Comparison of ENCODE assay signal across 17 cellular contexts in genomic region chr2:10635430-10635829, GRCh38. TPM values are rescaled to one million over a fixed set of nuclear protein-coding genes. Genes with fewer than 3 reads are reported as not detected.
A peak's percentile ranks its signal among the peaks of the same experiment; 100 is the strongest.
DNase-seq lines count a peak whose midpoint lies in the region; ATAC-seq, FAIRE-seq and TF ChIP-seq lines count a peak whose summit lies in the region.
"Had no signal": no experiment of that assay in that cellular context is flagged by ENCODE, and none has a peak within 500 bp of the region (broad histone marks: within the 10 kb centered on the region; RNA-seq: fewer than 3 reads in every experiment).

No MANE protein-coding gene starts in this region.

- peak; percentile 44; the same call in 1 of the 2 replicates for TF ChIP-seq EP300 in K562 (IDR thresholded peaks at IDR 0.05; ENCODE audit: low read length)

- H3K27ac Mint-ChIP-seq in nephron progenitor cell, result peak overlapping the region; percentile 16
- H3K27ac Mint-ChIP-seq: CD4-positive, alpha-beta T cell; H9 had no signal

- DNase-seq in HT-29 (ENCODE audit: low spot score) (peak; percentile 42), K562 (ENCODE audit: extremely low read depth in 1 of 4, low spot score in 3 of 4) (peak in 2 of 4 experiments; percentile 70 to 80), fibroblast of villous mesenchyme (ENCODE audit: low read depth) (peak; percentile 39), nephron progenitor cell (no peak), HPDE6-E6E7 (ENCODE audit: extremely low spot score) (no peak), activated gamma-delta T cell treated with Interleukin-2 at 50 U/mL for 16 hours (no peak), smooth muscle cell (lab: John Stamatoyannopoulos, UW; ENCODE audit: unreplicated experiment) (no peak)
- DNase-seq in stimulated activated naive CD4-positive, alpha-beta T cell treated with Interleukin-2 at 50 U/mL for 16 hours (lab: John Stamatoyannopoulos, UW), result no peak
- DNase-seq: ACHN; Calu3; CD4-positive, alpha-beta T cell; DMS 273 treated with DMSO at 0.1 percent for 48 hours; GOT3; H9 had no signal

- H3K9me3 Mint-ChIP-seq in nephron progenitor cell, result no peaks in the 10 kb centered on the region
- H3K9me3 Mint-ChIP-seq: CD4-positive, alpha-beta T cell; H9 had no signal

- no peak for TF ChIP-seq POLR2A in K562 (conservative IDR thresholded peaks at IDR 0.05)

- H3K9ac ChIP-seq in K562 (ENCODE audit: insufficient read depth in 1 of 2, low read depth in 2 of 2, low read length in 2 of 2) (no peak overlapping the region), smooth muscle cell (ENCODE audit: low read depth) (no peak overlapping the region)
- H3K9ac ChIP-seq: BLaER1 treated with 17β-estradiol and CSF1 and Interleukin-3, amounts not matched to agents 10 nM and 100 nM had no signal

- H3K9me1 ChIP-seq in K562 (ENCODE audit: control insufficient read depth, insufficient read depth, low read length), result no peaks in the 10 kb centered on the region

- H2AFZ ChIP-seq in K562 (ENCODE audit: low read depth, low read length) (no peak overlapping the region), smooth muscle cell (ENCODE audit: low read depth) (no peak overlapping the region)

- ATAC-seq in K562, result peak; percentile 95

- H3K79me2 ChIP-seq in K562 (ENCODE audit: control insufficient read depth, insufficient read depth, low read length), result no peaks in the 10 kb centered on the region
- no peaks in the 10 kb centered on the region for H3K79me2 ChIP-seq in smooth muscle cell (ENCODE audit: low read depth)

- H3K36me3 ChIP-seq in K562 (ENCODE audit: control insufficient read depth, insufficient read depth, low read length), result peaks cover 54% of the 10 kb centered on the region
- H3K36me3 ChIP-seq in smooth muscle cell (ENCODE audit: low read depth), result no peaks in the 10 kb centered on the region

- 8% methylated on average over 4 of the region's 4 CpGs for WGBS in K562 (ENCODE audit: insufficient coverage, low coverage, missing lambda C conversion rate)
- WGBS in smooth muscle cell (ENCODE audit: low lambda C conversion rate), result 91% methylated on average over 4 of the region's 4 CpGs

- CTCF ChIA-PET in K562 (lab: Yijun Ruan, JAX; ENCODE audit: low intra/inter-chr PET ratio), result no interaction called here

- H3K36me3 Mint-ChIP-seq in nephron progenitor cell (ENCODE audit: low read depth), result peaks cover 33% of the 10 kb centered on the region

- H3K27ac ChIP-seq in K562 (ENCODE audit: extremely low read depth, low read depth, low read length), result peak overlapping the region; percentile 24; the same call in 2 of the 3 replicates
- H3K27ac ChIP-seq in smooth muscle cell (ENCODE audit: low read depth), result no peak overlapping the region
- H3K27ac ChIP-seq: BLaER1 treated with 17β-estradiol and CSF1 and Interleukin-3, amounts not matched to agents 10 nM and 100 nM had no signal

- POLR2A ChIA-PET in K562 (lab: Yijun Ruan, JAX), result interaction anchor here (1.0 to 1.6 kb wide), 4 partner anchors 9 to 188 kb away, joined by 3 to 4 read pairs (median 4); partner anchors contain the start of genes NOL10 and ODC1

- H3K4me3 ChIP-seq in K562, result no peak overlapping the region
- H3K4me3 ChIP-seq in fibroblast of villous mesenchyme (ENCODE audit: low read depth, low read length), result no peak overlapping the region
- no peak overlapping the region for H3K4me3 ChIP-seq in smooth muscle cell
- H3K4me3 ChIP-seq: BLaER1 treated with 17β-estradiol and CSF1 and Interleukin-3, amounts not matched to agents 10 nM and 100 nM had no signal

- in situ Hi-C loops in K562 (cut with MboI), result no loop called here

- TF ChIP-seq CTCF in K562 (IDR thresholded peaks at IDR 0.05 in 2 of 3, conservative IDR thresholded peaks at IDR 0.05 in 1 of 3; ENCODE audit: insufficient read depth in 2 of 3, low read depth in 1 of 3, low read length in 3 of 3) (no peak), fibroblast of villous mesenchyme (IDR thresholded peaks at IDR 0.05; ENCODE audit: insufficient read depth, low read depth, low read length) (no peak), nephron progenitor cell (IDR thresholded peaks at IDR 0.05) (no peak), smooth muscle cell (IDR thresholded peaks at IDR 0.05; ENCODE audit: borderline replicate concordance, insufficient read depth, poor library complexity, severe bottlenecking) (no peak)

- peak; percentile 94 for FAIRE-seq in K562 (lab: Jason Lieb, UNC)
- FAIRE-seq: GM12891, HTR-8/SVneo had no signal

- H3K4me2 ChIP-seq in K562 (ENCODE audit: insufficient read depth, low read length) (no peak overlapping the region), smooth muscle cell (no peak overlapping the region)
- H3K4me2 ChIP-seq: BLaER1 treated with 17β-estradiol and CSF1 and Interleukin-3, amounts not matched to agents 10 nM and 100 nM had no signal

- intact Hi-C loops in K562 (cut with micrococcal nuclease), result no loop called here

- no peak for TF ChIP-seq RAD21 in K562 (CRISPR knock-in tag; conservative IDR thresholded peaks at IDR 0.05 in 1 of 2, IDR thresholded peaks at IDR 0.05 in 1 of 2)

- H3K27me3 Mint-ChIP-seq in nephron progenitor cell (ENCODE audit: low read depth, poor library complexity), result no peaks in the 10 kb centered on the region
- H3K27me3 Mint-ChIP-seq: CD4-positive, alpha-beta T cell had no signal

- H3F3A ChIP-seq in smooth muscle cell (ENCODE audit: low read depth), result no peaks in the 10 kb centered on the region

- H3K9me3 ChIP-seq in K562 (replicated peaks; ENCODE audit: control insufficient read depth, insufficient read depth, low read depth, low read length), result no peaks in the 10 kb centered on the region
- H3K9me3 ChIP-seq in smooth muscle cell (replicated peaks; ENCODE audit: low read depth), result no peaks in the 10 kb centered on the region
- H3K9me3 ChIP-seq: BLaER1 treated with 17β-estradiol and CSF1 and Interleukin-3, amounts not matched to agents 10 nM and 100 nM had no signal

- BruUV-seq in K562 (replicated peaks; lab: Mats Ljungman, UMichigan), result no TSS peak

- H3K27me3 ChIP-seq in K562 (ENCODE audit: control insufficient read depth in 2 of 2, insufficient read depth in 2 of 2, low read length in 2 of 2) (no peaks in the 10 kb centered on the region), smooth muscle cell (ENCODE audit: low read depth) (no peaks in the 10 kb centered on the region)
- H3K27me3 ChIP-seq: BLaER1 treated with 17β-estradiol and CSF1 and Interleukin-3, amounts not matched to agents 10 nM and 100 nM had no signal

- no peak overlapping the region for H3K4me3 Mint-ChIP-seq in nephron progenitor cell
- H3K4me3 Mint-ChIP-seq: CD4-positive, alpha-beta T cell; H9 had no signal

- peaks cover 19% of the 10 kb centered on the region for H3K4me1 Mint-ChIP-seq in nephron progenitor cell
- H3K4me1 Mint-ChIP-seq: H9 had no signal

- H4K20me1 ChIP-seq in K562 (replicated peaks; ENCODE audit: control insufficient read depth, insufficient read depth, low read length), result no peaks in the 10 kb centered on the region
- H4K20me1 ChIP-seq in smooth muscle cell (ENCODE audit: low read depth), result no peaks in the 10 kb centered on the region

- peaks cover 7 to 19% of the 10 kb centered on the region in 2 experiments; a peak in 3 of 5 replicates for H3K4me1 ChIP-seq in K562 (replicated peaks in 1 of 2; ENCODE audit: control insufficient read depth in 2 of 2, insufficient read depth in 2 of 2, low read length in 2 of 2)
- no peaks in the 10 kb centered on the region for H3K4me1 ChIP-seq in smooth muscle cell (ENCODE audit: low read depth)

TF ChIP-seq in K562, 482 proteins besides CTCF, POLR2A, EP300 and RAD21 (continues in another document):
- TF ChIP-seq TAL1 (IDR thresholded peaks at IDR 0.05), result 0 out of 2 replicates have a peak, but pooled peaks have one; percentile 19
- peak; percentile 89 for TF ChIP-seq HNRNPLL (IDR thresholded peaks at IDR 0.05; ENCODE audit: low read depth, low read length, poor library complexity, severe bottlenecking)
- no peak for TF ChIP-seq CBX8 (IDR thresholded peaks at IDR 0.05; ENCODE audit: borderline replicate concordance, extremely low read depth, low read depth, low read length, poor library complexity, severe bottlenecking)
- TF ChIP-seq BCOR (IDR thresholded peaks at IDR 0.05), result no peak
- TF ChIP-seq CREM (IDR thresholded peaks at IDR 0.05; ENCODE audit: low read depth), result peak; percentile 29; the same call in 1 of the 2 replicates
- peak in 1 of 2 experiments; percentile 34; a peak in 1 of 3 replicates for TF ChIP-seq CBX3 (IDR thresholded peaks at IDR 0.05; ENCODE audit: borderline replicate concordance in 1 of 2, low read length in 2 of 2)
- TF ChIP-seq NFE2 (IDR thresholded peaks at IDR 0.05; ENCODE audit: low read depth), result peak; percentile 54
- no peak for TF ChIP-seq NR2C2 (CRISPR knock-in tag; IDR thresholded peaks at IDR 0.05)
- TF ChIP-seq NR2C2 (tag; IDR thresholded peaks at IDR 0.05), result peak; percentile 56
- peak; percentile 61 for TF ChIP-seq SMARCA4 (IDR thresholded peaks at IDR 0.05)
- peak; percentile 75 for TF ChIP-seq EGR1 (conservative IDR thresholded peaks at IDR 0.05)

RNA-seq across cellular contexts. Expression of gene NOL10, which starts 54.3 kb away (rescaled TPM):
- total RNA-seq in HT-29 (2014; rRNA removed; shearing (Covaris generic)), result 19.0 and 20.5 TPM in 2 replicates
- 64.7 and 95.6 TPM in 2 replicates for total RNA-seq in K562 (2011; cell fraction: chromatin; rRNA removed; ENCODE audit: low replicate concordance)
- 28.3 and 33.4 TPM in 2 replicates for total RNA-seq in K562 (2011; cell fraction: nucleolus; rRNA removed)
- 40.4 and 48.9 TPM in 2 replicates for total RNA-seq in K562 (2011; cell fraction: nucleoplasm; rRNA removed)
- total RNA-seq in K562 (2014; rRNA removed) (44.0 and 46.7 TPM in 2 replicates), K562 (2014; rRNA removed; fragmentation: Illumina TruSeq; extraction: Trizol) (63.9 and 68.0 TPM in 2 replicates), K562 (2015; rRNA removed; fragmentation: Illumina TruSeq; extraction: Trizol) (55.6 and 60.0 TPM in 2 replicates), K562 (2021) (44.2 and 47.8 TPM in 2 replicates), fibroblast of villous mesenchyme (45.1 and 51.8 TPM in 2 replicates), smooth muscle cell (27.0 and 29.5 TPM in 2 replicates)
- polyA plus RNA-seq in K562 (2011; rRNA removed) (39.2 and 51.0 TPM in 2 replicates), K562 (2014; fragmentation: Illumina TruSeq; extraction: Trizol) (53.0 and 59.4 TPM in 2 replicates), K562 (2014; fragmentation: Nextera tagmentation; extraction: Ambion mirVana) (10 to 100 TPM; 32.9 to 45.5 TPM), K562 (2014; rRNA removed) (35.4 and 42.2 TPM in 2 replicates), smooth muscle cell (18.0 and 19.8 TPM in 2 replicates)
- 12.6 and 22.4 TPM in 2 replicates for polyA plus RNA-seq in K562 (2011; cell fraction: cytosol; rRNA removed)
- 21.2 and 24.0 TPM in 2 replicates for polyA plus RNA-seq in K562 (2011; cell fraction: nucleus; rRNA removed)
- 17.8 and 33.3 TPM in 2 replicates for polyA plus RNA-seq in K562 (2012)
- polyA minus RNA-seq in K562 (2011; rRNA and poly(A)+ RNA removed), result 77.9 and 78.4 TPM in 2 replicates
- polyA minus RNA-seq in K562 (2011; cell fraction: cytosol; rRNA and poly(A)+ RNA removed), result 27.9 and 33.6 TPM in 2 replicates
- polyA minus RNA-seq in K562 (2011; cell fraction: nucleus; rRNA and poly(A)+ RNA removed), result 20.2 and 37.8 TPM in 2 replicates

Comparison
In these comparisons a context has a peak if more than half of its experiments do, and no peak if none do; other contexts are left out.
1. DNase-seq: peak in HT-29 (single experiment) and fibroblast of villous mesenchyme (single experiment); none in nephron progenitor cell (single experiment), HPDE6-E6E7 (single experiment), activated gamma-delta T cell treated with Interleukin-2 at 50 U/mL for 16 hours (single experiment), smooth muscle cell (single experiment) and stimulated activated naive CD4-positive, alpha-beta T cell treated with Interleukin-2 at 50 U/mL for 16 hours (single experiment).